In genomic region chr6:71040043-71040442, GRCh38 we compare ENCODE assay signal across 2 cellular contexts.
TF ChIP-seq lines count a peak whose summit lies in the region.

No MANE protein-coding gene starts in this region.

TF ChIP-seq in GM23338, 12 proteins besides CTCF, POLR2A, EP300 and RAD21 (continued from another document):
- TF ChIP-seq REST (IDR thresholded peaks at IDR 0.05; ENCODE audit: unreplicated experiment) (no peak), ZNF114 (CRISPR knock-in tag; IDR thresholded peaks at IDR 0.05) (no peak)
TF ChIP-seq in GM23338: peak in this region for 0.

TF ChIP-seq in H1, 55 proteins besides CTCF, POLR2A, EP300 and RAD21 (continued from another document):
- TF ChIP-seq USF2 (IDR thresholded peaks at IDR 0.05; ENCODE audit: low read length) (no peak), SP2 (IDR thresholded peaks at IDR 0.05; ENCODE audit: low read length) (no peak), YY1 (IDR thresholded peaks at IDR 0.05; ENCODE audit: low read depth, low read length) (no peak), SIRT6 (IDR thresholded peaks at IDR 0.05; ENCODE audit: low read length) (no peak)
